In the genomic region with DNA sequence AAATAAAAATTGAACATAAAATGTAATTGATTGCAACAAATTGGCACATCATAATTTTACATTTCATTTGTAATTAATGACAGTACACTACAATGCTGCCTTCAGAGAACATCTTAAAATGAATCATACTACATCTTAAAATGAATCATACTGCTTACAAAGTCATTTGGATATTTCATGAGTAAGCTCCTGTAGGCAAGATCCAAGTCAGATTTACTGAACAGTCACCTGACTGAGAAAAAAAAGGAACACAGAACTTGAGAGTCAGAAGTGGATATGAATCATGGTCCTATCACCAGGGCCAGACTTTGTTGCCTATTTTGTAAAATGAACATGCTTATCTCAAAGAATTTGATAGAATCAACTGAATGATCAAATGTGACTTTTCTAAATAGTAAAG, we compare ENCODE assay signal across 8 cellular contexts. TPM values are rescaled to one million over a fixed set of nuclear protein-coding genes. Genes with fewer than 3 reads are reported as not detected.
DNase-seq lines count a peak whose midpoint lies in the region; ATAC-seq, FAIRE-seq and TF ChIP-seq lines count a peak whose summit lies in the region.

No MANE protein-coding gene starts in this region.

- H3K36me3 ChIP-seq in effector memory CD4-positive, alpha-beta T cell (ENCODE audit: control insufficient read depth, insufficient read depth, low read length): peaks cover 9% of the 10 kb centered on the region

- no peak overlapping the region for H3K4me3 ChIP-seq in effector memory CD4-positive, alpha-beta T cell (ENCODE audit: insufficient read depth, low read depth, low read length, poor library complexity, severe bottlenecking)

- peaks cover 11 to 24% (median 15%) of the 10 kb centered on the region in 3 donors for H3K4me1 Mint-ChIP-seq in T-cell

- no peaks in the 10 kb centered on the region for H3K9me3 Mint-ChIP-seq in T-cell

- H3K36me3 Mint-ChIP-seq in T-cell: peaks cover 38% of the 10 kb centered on the region

- POLR2A ChIA-PET in T-cell (lab: Charles Lee): no interaction called here

- peak; percentile 42 for ATAC-seq in HG02798 (IDR thresholded peaks at IDR 0.05; ENCODE audit: poor library complexity, unreplicated experiment)
- peak in 3 of 4 experiments; percentile 58 to 67 (median 65) for ATAC-seq in T-cell (replicated peaks in 1 of 4)
- no peak for ATAC-seq in HG03571 (IDR thresholded peaks at IDR 0.05; ENCODE audit: unreplicated experiment)

- CTCF ChIA-PET in T-cell (lab: Charles Lee): interaction anchor here in 1 of 2 donors (0.6 kb wide), 1 partner anchor 626 kb away, joined by 3 read pairs; no protein-coding TSS in a partner anchor

- TF ChIP-seq POLR2A in GM12892 (IDR thresholded peaks at IDR 0.05; ENCODE audit: low read depth, low read length): no peak

- FAIRE-seq in GM12892 (lab: Jason Lieb, UNC): peak; percentile 81

- no peaks in the 10 kb centered on the region for H3K27me3 Mint-ChIP-seq in T-cell

- H3K27ac Mint-ChIP-seq in T-cell: peak overlapping the region; percentile 13 to 36

- no peak for DNase-seq in GM12892 (ENCODE audit: insufficient read length)
- no peak for DNase-seq in T-cell
- DNase-seq in inferior parietal cortex (ENCODE audit: extremely low spot score): peak; percentile 25
- no peak for DNase-seq in NCI-H128 (lab: John Stamatoyannopoulos, UW; ENCODE audit: unreplicated experiment)
- no peak for DNase-seq in activated gamma-delta T cell treated with Interleukin-2 at 50 U/mL for 16 hours
- DNase-seq in effector memory CD4-positive, alpha-beta T cell: no peak

- H3K9me3 ChIP-seq in effector memory CD4-positive, alpha-beta T cell (ENCODE audit: control insufficient read depth, low read length): no peaks in the 10 kb centered on the region

- no peaks in the 10 kb centered on the region for H3K4me1 ChIP-seq in effector memory CD4-positive, alpha-beta T cell (ENCODE audit: control insufficient read depth, insufficient read depth, low read length, poor library complexity, severe bottlenecking)

- H3K27ac ChIP-seq in effector memory CD4-positive, alpha-beta T cell (ENCODE audit: insufficient read depth, low read length, poor library complexity, severe bottlenecking): no peak overlapping the region

- no peaks in the 10 kb centered on the region for H3K27me3 ChIP-seq in effector memory CD4-positive, alpha-beta T cell (replicated peaks; ENCODE audit: control insufficient read depth, insufficient read depth, low read length, poor library complexity, severe bottlenecking)

- H3K4me3 Mint-ChIP-seq in T-cell: no peak overlapping the region

RNA-seq across cellular contexts. Expression of gene FBLN5, which starts 32.7 kb away (rescaled TPM):
- polyA plus RNA-seq in GM12892 (2012; ENCODE audit: missing spikeins): 0.11 TPM
- total RNA-seq in T-cell: 10 to 100 TPM in 1 of 5 donors, 1 to 10 TPM in 4; 4.2 to 19.5 (median 9.5) TPM

RNA-seq across cellular contexts. Expression of gene TRIP11, which starts 59.7 kb away (rescaled TPM):
- polyA plus RNA-seq in GM12892 (2012; ENCODE audit: missing spikeins): 16.4 TPM
- 10 to 100 TPM; 52.7 to 58.3 (median 54.8) TPM for total RNA-seq in T-cell
